ENCODE assay signal across 28 cellular contexts in genomic region chr3:7721869-7722268, GRCh38.
"Had no signal": no experiment of that assay in that cellular context is flagged by ENCODE, and none has a peak within 500 bp of the region (broad histone marks: within the 10 kb centered on the region; RNA-seq: fewer than 3 reads in every experiment).

No MANE protein-coding gene starts in this region.

- H3K27ac ChIP-seq: Peyer's patch, SJSA1 had no signal

- H3K9me2 ChIP-seq: SK-N-SH had no signal

- H3K36me3 ChIP-seq: Peyer's patch, SJSA1 had no signal

- H3K4me1 ChIP-seq: Peyer's patch, SJSA1 had no signal

- H3K27me3 ChIP-seq: Peyer's patch, SJSA1 had no signal

- DNase-seq: Karpas-422, MM.1S, MV-4-11, NCI-H1092, NCI-H1105, NCI-H1417 treated with DMSO at 0.1 percent for 48 hours, NCI-H1436 treated with DMSO at 0.1 percent for 48 hours, NCI-H1694 treated with DMSO at 0.1 percent for 48 hours, NCI-H187 treated with DMSO at 0.1 percent for 48 hours, NCI-H2029, NCI-H2081, NCI-H2171 treated with DMSO at 0.1 percent for 48 hours, NCI-H2227 treated with DMSO at 0.1 percent for 48 hours, NCI-H345, NCI-H446, NCI-H510A treated with DMSO at 0.1 percent for 48 hours, NCI-H524 treated with DMSO at 0.1 percent for 48 hours, NCI-H69, NCI-H748 treated with DMSO at 0.1 percent for 48 hours, NCI-H82, Peyer's patch, Right ventricle myocardium superior, RPMI8226, SHP77 treated with DMSO at 0.1 percent for 48 hours, SK-N-SH, SW 1271, T-helper 1 cell had no signal

- H3K4me2 ChIP-seq: SK-N-SH had no signal

- H3K4me3 ChIP-seq: Peyer's patch, SJSA1 had no signal

- H3K9ac ChIP-seq: SK-N-SH had no signal

- H3K9me3 ChIP-seq: Peyer's patch, SK-N-SH had no signal
